In the genomic region with DNA sequence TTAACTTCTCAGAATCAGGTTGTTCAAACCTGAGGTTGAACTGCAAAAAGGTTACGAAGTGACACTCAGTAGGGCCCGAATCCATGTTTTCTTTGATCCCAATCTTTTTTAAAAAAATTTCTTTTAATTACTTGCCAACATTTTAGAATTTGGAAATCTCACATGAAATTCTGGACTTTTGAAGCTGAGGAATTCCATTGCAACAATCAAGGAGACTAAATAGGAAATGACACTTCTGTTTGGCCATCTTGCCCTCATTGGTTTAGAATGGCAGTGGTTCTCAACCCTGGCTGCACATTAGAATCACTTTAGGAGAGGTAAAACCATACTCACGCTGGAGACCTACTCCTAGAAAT, we compare ENCODE assay signal across 8 cellular contexts. TPM values are rescaled to one million over a fixed set of nuclear protein-coding genes. Genes with fewer than 3 reads are reported as not detected.
DNase-seq lines count a peak whose midpoint lies in the region; ATAC-seq and TF ChIP-seq lines count a peak whose summit lies in the region.

No MANE protein-coding gene starts in this region.

- peak overlapping the region; percentile 70 for H3K4me3 ChIP-seq in AG09309 (ENCODE audit: control insufficient read depth, low read depth, low read length)
- peak overlapping the region; percentile 96 for H3K4me3 ChIP-seq in brain microvascular endothelial cell (ENCODE audit: low read depth, low read length)
- peak overlapping the region; percentile 91 for H3K4me3 ChIP-seq in mononuclear cell (ENCODE audit: low read length)

- no peaks in the 10 kb centered on the region for H3K27me3 ChIP-seq in brain microvascular endothelial cell (replicated peaks)
- H3K27me3 ChIP-seq in mononuclear cell (ENCODE audit: insufficient read depth, low read length) = peaks cover 22% of the 10 kb centered on the region

- H3K36me3 ChIP-seq in brain microvascular endothelial cell (replicated peaks) = no peaks in the 10 kb centered on the region

- in situ Hi-C loops in brain microvascular endothelial cell (cut with HindIII; ENCODE audit: low pct_ligation_motif_present, low sequenced_read_pairs) = no loop called here

- TF ChIP-seq CTCF in AG09309 (IDR thresholded peaks at IDR 0.05; ENCODE audit: control insufficient read depth, insufficient read depth, low read depth, low read length, missing control alignments) = no peak
- no peak for TF ChIP-seq CTCF in brain microvascular endothelial cell (IDR thresholded peaks at IDR 0.05; ENCODE audit: low read depth, low read length, missing control alignments)

- H3K27ac ChIP-seq in brain microvascular endothelial cell = peak overlapping the region; percentile 91

- ATAC-seq in HG02642 (IDR thresholded peaks at IDR 0.05; ENCODE audit: poor library complexity, unreplicated experiment) (peak; percentile 5), GM21529 (IDR thresholded peaks at IDR 0.05; ENCODE audit: unreplicated experiment) (no peak), HG03457 (IDR thresholded peaks at IDR 0.05; ENCODE audit: unreplicated experiment) (no peak)

- no peaks in the 10 kb centered on the region for H3K9me3 ChIP-seq in mononuclear cell (ENCODE audit: low read depth, low read length)

- DNase-seq in AG09309 (ENCODE audit: low read depth) (no peak), brain microvascular endothelial cell (no peak), amygdala (lab: John Stamatoyannopoulos, UW) (no peak)
- no peak for DNase-seq in activated CD4-positive, CD25-positive, alpha-beta regulatory T cell (lab: John Stamatoyannopoulos, UW)

- peaks cover 28% of the 10 kb centered on the region for H3K4me1 ChIP-seq in mononuclear cell (ENCODE audit: insufficient read depth, low read length)

RNA-seq across cellular contexts. Expression of gene TOMM7, which starts 0.5 kb away (rescaled TPM):
- total RNA-seq in mononuclear cell = 343 TPM
